ENCODE assay signal across 16 cellular contexts in genomic region chr1:232927722-232928505, GRCh38.
"Had no signal": no experiment of that assay in that cellular context is flagged by ENCODE, and none has a peak within 500 bp of the region (broad histone marks: within the 10 kb centered on the region; RNA-seq: fewer than 3 reads in every experiment).

No MANE protein-coding gene starts in this region.

- H3K36me3 ChIP-seq: ascending aorta, esophagus squamous epithelium, uterus had no signal

- H3K9me3 ChIP-seq: ascending aorta, esophagus squamous epithelium, mucosa of descending colon, uterus had no signal

- H3K27me3 ChIP-seq: ascending aorta, esophagus squamous epithelium, hepatocyte, uterus had no signal

- H3K4me1 ChIP-seq: ascending aorta, esophagus squamous epithelium, uterus had no signal

- DNase-seq: activated CD4-positive, alpha-beta T cell treated with anti-CD3 and anti-CD28 coated beads, Interleukin-2, amount 50 U/mL, for 4 hours; activated effector memory CD4-positive, alpha-beta T cell treated with anti-CD3 and anti-CD28 coated beads, Interleukin-2, amount 50 U/mL, for 16 hours; activated naive CD4-positive, alpha-beta T cell treated with anti-CD3 and anti-CD28 coated beads, Interleukin-2, amount 50 U/mL, for 16 hours; activated T-cell treated with anti-CD3 and anti-CD28 coated beads, Interleukin-2, amount 50 U/mL, for 72 hours; effector CD8-positive, alpha-beta T cell; esophagus squamous epithelium; mesenchymal stem cell; mucosa of descending colon; naive B cell; stimulated activated naive CD4-positive, alpha-beta T cell; T-helper 2 cell; uterus had no signal

- ATAC-seq: activated T-cell treated with anti-CD3 and anti-CD28 coated beads, Interleukin-2, amount 50 U/mL, for 72 hours; left lobe of liver; mucosa of descending colon had no signal

- FAIRE-seq: islet of Langerhans had no signal

- H3K4me3 ChIP-seq: ascending aorta, esophagus squamous epithelium, hepatocyte, mucosa of descending colon, uterus had no signal

- H3K27ac ChIP-seq: ascending aorta, esophagus squamous epithelium, hepatocyte, uterus had no signal
